In the genomic region with DNA sequence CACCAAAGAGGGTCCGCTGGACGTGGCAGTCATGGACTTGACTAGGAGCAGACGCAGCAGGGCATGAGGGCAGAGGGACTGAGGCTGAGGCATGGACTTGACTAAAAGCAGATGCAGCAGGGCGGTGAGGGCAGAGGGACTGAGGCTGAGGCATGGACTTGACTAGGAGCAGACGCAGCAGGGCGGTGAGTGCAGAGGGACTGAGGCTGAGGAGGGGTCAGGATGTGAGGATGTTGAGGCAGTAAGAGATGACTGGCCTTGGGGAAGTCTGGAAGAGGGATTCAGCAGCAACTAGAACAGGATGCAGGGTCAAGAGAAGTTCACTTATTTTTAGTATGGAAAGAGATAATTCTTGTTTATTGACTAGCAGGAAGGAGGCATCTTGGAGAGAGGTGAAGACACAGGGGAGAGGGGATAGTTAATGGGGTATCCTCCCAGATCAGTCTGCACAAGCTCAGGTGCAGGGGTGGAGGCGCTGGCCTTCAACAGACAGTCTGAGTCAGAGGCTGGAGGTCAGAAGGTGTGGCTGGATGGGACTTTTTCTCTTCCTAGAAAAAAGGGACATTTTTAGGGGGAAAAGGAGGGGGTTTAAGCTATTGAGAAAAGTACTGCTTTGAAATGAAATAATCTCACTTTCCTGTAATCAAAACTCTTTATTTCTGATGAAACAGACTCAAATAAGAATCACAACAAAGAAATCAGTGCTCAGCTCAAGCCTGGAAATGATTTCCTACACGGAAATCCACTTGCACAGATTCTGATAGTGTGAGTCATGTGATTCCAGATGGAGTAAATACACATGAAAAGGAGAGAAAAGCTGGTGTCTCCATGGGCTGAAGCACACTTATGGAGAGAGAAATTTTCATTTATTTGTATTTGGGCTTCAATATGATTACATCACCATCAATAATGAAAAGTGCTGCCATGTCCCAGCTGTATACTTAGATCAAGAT, we compare ENCODE assay signal across 10 cellular contexts.
A peak's percentile ranks its signal among the peaks of the same experiment; 100 is the strongest.
DNase-seq lines count a peak whose midpoint lies in the region; ATAC-seq, FAIRE-seq and TF ChIP-seq lines count a peak whose summit lies in the region.
"Had no signal": no experiment of that assay in that cellular context is flagged by ENCODE, and none has a peak within 500 bp of the region (broad histone marks: within the 10 kb centered on the region; RNA-seq: fewer than 3 reads in every experiment).

No MANE protein-coding gene starts in this region.

- H3K18ac ChIP-seq in H1 (ENCODE audit: extremely low read depth, low read length) (0 out of 2 replicates have a peak overlapping the region, but pooled peaks have one; percentile 62), mesenchymal stem cell (ENCODE audit: low read depth in 1 of 2, low read length in 2 of 2) (peak overlapping the region in 1 of 2 experiments; percentile 87)

- H3K9me3 Mint-ChIP-seq in T-helper 2 cell treated with Interferon-gamma antibody and Interleukin-4, amounts not matched to agents 5 μg/mL and 100 μg/mL, for 36 hours = no peaks in the 10 kb centered on the region
- H3K9me3 Mint-ChIP-seq: neural crest cell had no signal

- no peak overlapping the region for H3K27ac ChIP-seq in H1 (ENCODE audit: low read depth, low read length)
- H3K27ac ChIP-seq in mesenchymal stem cell (ENCODE audit: low read length, poor library complexity, severe bottlenecking) = peak overlapping the region; percentile 53

- no peak for TF ChIP-seq EP300 in H1 (IDR thresholded peaks at IDR 0.05; ENCODE audit: borderline replicate concordance in 1 of 2, low read depth in 2 of 2, low read length in 2 of 2)

- H3K27ac Mint-ChIP-seq in T-helper 2 cell treated with Interferon-gamma antibody and Interleukin-4, amounts not matched to agents 5 μg/mL and 100 μg/mL, for 36 hours = no peak overlapping the region
- H3K27ac Mint-ChIP-seq: CD8-positive, alpha-beta memory T cell had no signal

- H3K4me1 ChIP-seq in H1 (replicated peaks in 1 of 4; ENCODE audit: control insufficient read depth in 3 of 4, insufficient read depth in 4 of 4, low read length in 3 of 4) = peaks cover 0 to 11% (median 4%) of the 10 kb centered on the region in 4 experiments; a peak in 3 of 7 replicates
- peaks cover 20% of the 10 kb centered on the region for H3K4me1 ChIP-seq in mesenchymal stem cell (ENCODE audit: control insufficient read depth, insufficient read depth, low read depth, low read length)

- H3K4me1 Mint-ChIP-seq in T-helper 2 cell treated with Interferon-gamma antibody and Interleukin-4, amounts not matched to agents 5 μg/mL and 100 μg/mL, for 36 hours (ENCODE audit: low read depth) = peaks cover 25% of the 10 kb centered on the region
- H3K4me1 Mint-ChIP-seq: CD8-positive, alpha-beta memory T cell had no signal

- H3K36me3 ChIP-seq in H1 (ENCODE audit: control insufficient read depth in 2 of 4, insufficient read depth in 4 of 4, low read length in 3 of 4) = no peaks in the 10 kb centered on the region; a peak in 1 of 8 replicates
- peaks cover 0 to 3% of the 10 kb centered on the region in 2 experiments for H3K36me3 ChIP-seq in mesenchymal stem cell (ENCODE audit: control insufficient read depth in 1 of 2, insufficient read depth in 2 of 2, low read depth in 1 of 2, low read length in 2 of 2)

- 89% methylated on average over 8 of the region's 8 CpGs; no CpG with 5 or more reads in 1 of the 2 experiments for WGBS in H1 (ENCODE audit: extremely low coverage in 1 of 2, insufficient coverage in 1 of 2, insufficient read length in 1 of 2, insufficient replicate concordance in 2 of 2, low coverage in 1 of 2, low lambda C conversion rate in 2 of 2, missing lambda C conversion rate in 1 of 2), 2 experiments
- WGBS in mesenchymal stem cell = 11% methylated on average over 8 of the region's 8 CpGs

- H3K23me2 ChIP-seq in H1 (ENCODE audit: low read depth, low read length) = no peaks in the 10 kb centered on the region

- TF ChIP-seq CTCF in AG09309 (IDR thresholded peaks at IDR 0.05; ENCODE audit: control insufficient read depth, insufficient read depth, low read depth, low read length, missing control alignments) = no peak
- no peak for TF ChIP-seq CTCF in H1 (IDR thresholded peaks at IDR 0.05; ENCODE audit: control extremely low read depth in 1 of 3, insufficient read depth in 1 of 3, low read depth in 1 of 3, low read length in 3 of 3)

- H3K23ac ChIP-seq in H1 (ENCODE audit: insufficient read length) (no peak overlapping the region), mesenchymal stem cell (ENCODE audit: low read length in 2 of 2) (no peak overlapping the region)

- H3K9ac ChIP-seq in H1 (replicated peaks in 1 of 4; ENCODE audit: extremely low read depth in 1 of 4, low read depth in 3 of 4, low read length in 3 of 4) (no peak overlapping the region), mesenchymal stem cell (ENCODE audit: low read length) (peak overlapping the region; percentile 91)

- H3K56ac ChIP-seq in H1 (replicated peaks; ENCODE audit: insufficient read length, low read depth, low read length) = no peak overlapping the region

- 0 out of 2 replicates have a peak overlapping the region, but pooled peaks have one; percentile 75 for H2BK20ac ChIP-seq in H1 (ENCODE audit: low read length)

- no peaks in the 10 kb centered on the region for H3K27me3 Mint-ChIP-seq in T-helper 2 cell treated with Interferon-gamma antibody and Interleukin-4, amounts not matched to agents 5 μg/mL and 100 μg/mL, for 36 hours (ENCODE audit: low read depth)

- H3K79me2 ChIP-seq in H1 (ENCODE audit: control insufficient read depth in 1 of 2, insufficient read depth in 2 of 2, low read length in 2 of 2) = no peaks in the 10 kb centered on the region

- H2BK12ac ChIP-seq in H1 (ENCODE audit: low read depth, low read length) (peak overlapping the region; percentile 81; the same call in 1 of the 2 replicates), mesenchymal stem cell (ENCODE audit: low read length in 2 of 2) (peak overlapping the region; percentile 33 to 84)

- POLR2A ChIA-PET in H1 (lab: Charles Lee; ENCODE audit: partially characterized antibody) = no interaction called here

- no peak overlapping the region for H3K14ac ChIP-seq in H1 (ENCODE audit: insufficient read length)
- peak overlapping the region in 1 of 2 experiments; percentile 50 for H3K14ac ChIP-seq in mesenchymal stem cell (ENCODE audit: low read length in 2 of 2)

- H4K91ac ChIP-seq in H1 (replicated peaks; ENCODE audit: insufficient read length, low read length) = peak overlapping the region; percentile 4
- H4K91ac ChIP-seq in mesenchymal stem cell (ENCODE audit: low read length) = peak overlapping the region; percentile 27

- ATAC-seq in HG02623 (IDR thresholded peaks at IDR 0.05; ENCODE audit: unreplicated experiment) = no peak

- H4K5ac ChIP-seq in H1 (ENCODE audit: insufficient read length, low read depth, low read length) = no peak overlapping the region

- H3K9me3 ChIP-seq in H1 (ENCODE audit: insufficient read depth in 2 of 2, low read depth in 1 of 2, low read length in 1 of 2) (no peaks in the 10 kb centered on the region), mesenchymal stem cell (ENCODE audit: control insufficient read depth, low read length) (no peaks in the 10 kb centered on the region)

- H4K20me1 ChIP-seq in H1 (replicated peaks in 1 of 2; ENCODE audit: control insufficient read depth in 1 of 2, insufficient read depth in 2 of 2, low read length in 2 of 2) = no peaks in the 10 kb centered on the region

- H3K4me2 ChIP-seq in H1 (ENCODE audit: insufficient read depth in 1 of 2, low read depth in 2 of 2, low read length in 2 of 2) (no peak overlapping the region), mesenchymal stem cell (ENCODE audit: low read length, poor library complexity, severe bottlenecking) (no peak overlapping the region)

- H3K4me3 ChIP-seq in AG09309 (ENCODE audit: control insufficient read depth, low read depth, low read length) = no peak overlapping the region
- H3K4me3 ChIP-seq in H1 (ENCODE audit: extremely low read depth in 1 of 4, insufficient read depth in 2 of 4, low read depth in 3 of 4, low read length in 4 of 4) = no peak overlapping the region
- no peak overlapping the region for H3K4me3 ChIP-seq in mesenchymal stem cell (ENCODE audit: insufficient read depth in 1 of 2, low read depth in 1 of 2, low read length in 2 of 2)

- H2BK15ac ChIP-seq in H1 (ENCODE audit: low read length) (no peak overlapping the region; the same call in 1 of the 2 replicates), mesenchymal stem cell (ENCODE audit: low read depth, poor library complexity, severe bottlenecking) (no peak overlapping the region)

- H3K36me3 Mint-ChIP-seq in T-helper 2 cell treated with Interferon-gamma antibody and Interleukin-4, amounts not matched to agents 5 μg/mL and 100 μg/mL, for 36 hours (ENCODE audit: low read depth) = no peaks in the 10 kb centered on the region
- H3K36me3 Mint-ChIP-seq: CD8-positive, alpha-beta memory T cell had no signal

- H3K4ac ChIP-seq in H1 (replicated peaks; ENCODE audit: insufficient read length, low read depth, low read length) = no peak overlapping the region
- peak overlapping the region in 1 of 2 experiments; percentile 12 for H3K4ac ChIP-seq in mesenchymal stem cell (ENCODE audit: low read depth in 1 of 2, low read length in 2 of 2)

- no peak for TF ChIP-seq POLR2A in H1 (IDR thresholded peaks at IDR 0.05; ENCODE audit: control extremely low read depth in 1 of 2, low read depth in 2 of 2, low read length in 2 of 2)

- no peak overlapping the region for H2AFZ ChIP-seq in H1 (ENCODE audit: low read length)
- H2AFZ ChIP-seq in mesenchymal stem cell (ENCODE audit: low read depth, low read length) = no peak overlapping the region

- no peak overlapping the region for H2BK120ac ChIP-seq in H1 (replicated peaks; ENCODE audit: low read depth, low read length)
- no peak overlapping the region for H2BK120ac ChIP-seq in mesenchymal stem cell (ENCODE audit: low read depth, low read length)

- no peaks in the 10 kb centered on the region for H3K27me3 ChIP-seq in H1 (replicated peaks in 1 of 4; ENCODE audit: control insufficient read depth in 3 of 4, extremely low read depth in 1 of 4, insufficient read depth in 3 of 4, low read length in 3 of 4)
- H3K27me3 ChIP-seq in mesenchymal stem cell (ENCODE audit: control insufficient read depth in 1 of 2, insufficient read depth in 1 of 2, low read length in 2 of 2) = no peaks in the 10 kb centered on the region

- H2AK5ac ChIP-seq in H1 (ENCODE audit: low read depth, low read length) = peak overlapping the region; percentile 99
- no peak overlapping the region for H2AK5ac ChIP-seq in mesenchymal stem cell (ENCODE audit: low read length, severe bottlenecking)

- CTCF ChIA-PET in H1 (lab: Charles Lee; ENCODE audit: partially characterized antibody) = interaction anchor here (1.0 to 1.1 kb wide), 4 partner anchors 9 to 217 kb away, joined by 3 to 6 read pairs (median 4); no protein-coding TSS in a partner anchor

- DNase-seq in AG09309 (ENCODE audit: low read depth) = peak; percentile 54
- peak; percentile 68 for DNase-seq in NCI-H69 (lab: John Stamatoyannopoulos, UW)
- no peak for DNase-seq in H1 (ENCODE audit: low read depth in 1 of 2, low spot score in 2 of 2)
- peak; percentile 93 for DNase-seq in mesenchymal stem cell
- no peak for DNase-seq in T-helper 2 cell treated with Interferon-gamma antibody and Interleukin-4, amounts not matched to agents 5 μg/mL and 100 μg/mL, for 36 hours (ENCODE audit: low spot score)
- DNase-seq in SHP77 treated with DMSO at 0.1 percent for 48 hours (lab: John Stamatoyannopoulos, UW) = no peak
- no peak for DNase-seq in NCI-H2107 (lab: John Stamatoyannopoulos, UW)
- DNase-seq: CD8-positive, alpha-beta memory T cell had no signal

- H2BK5ac ChIP-seq in H1 (ENCODE audit: low read depth, low read length) (no peak overlapping the region), mesenchymal stem cell (ENCODE audit: low read depth, low read length, poor library complexity, severe bottlenecking) (no peak overlapping the region)

- no peak for FAIRE-seq in H1 (lab: Jason Lieb, UNC)

- H3K4me3 Mint-ChIP-seq in T-helper 2 cell treated with Interferon-gamma antibody and Interleukin-4, amounts not matched to agents 5 μg/mL and 100 μg/mL, for 36 hours = no peak overlapping the region
- H3K4me3 Mint-ChIP-seq: CD8-positive, alpha-beta memory T cell; neural crest cell had no signal

- no peak overlapping the region for H4K8ac ChIP-seq in H1 (ENCODE audit: extremely low read depth, insufficient read depth, low read length)
- no peak overlapping the region for H4K8ac ChIP-seq in mesenchymal stem cell (ENCODE audit: low read length)

- peaks cover 2% of the 10 kb centered on the region; the same call in 1 of the 2 replicates for H3K79me1 ChIP-seq in H1 (ENCODE audit: low read depth, low read length)
- peaks cover 10% of the 10 kb centered on the region for H3K79me1 ChIP-seq in mesenchymal stem cell (replicated peaks; ENCODE audit: low read length, poor library complexity, severe bottlenecking)

- no peak for TF ChIP-seq RAD21 in H1 (IDR thresholded peaks at IDR 0.05 in 1 of 2, conservative IDR thresholded peaks at IDR 0.05 in 1 of 2; ENCODE audit: low read depth in 2 of 2, low read length in 2 of 2)

Comparison
In these comparisons a context has a peak if more than half of its experiments do, and no peak if none do; other contexts are left out.
1. DNase-seq: peak in AG09309 (single experiment), NCI-H69 (single experiment) and mesenchymal stem cell (single experiment); none in H1 (0 of 2), T-helper 2 cell treated with Interferon-gamma antibody and Interleukin-4, amounts not matched to agents 5 μg/mL and 100 μg/mL, for 36 hours (single experiment), SHP77 treated with DMSO at 0.1 percent for 48 hours (single experiment) and NCI-H2107 (single experiment).